17 cellular contexts compared by ENCODE assay signal in the genomic region with DNA sequence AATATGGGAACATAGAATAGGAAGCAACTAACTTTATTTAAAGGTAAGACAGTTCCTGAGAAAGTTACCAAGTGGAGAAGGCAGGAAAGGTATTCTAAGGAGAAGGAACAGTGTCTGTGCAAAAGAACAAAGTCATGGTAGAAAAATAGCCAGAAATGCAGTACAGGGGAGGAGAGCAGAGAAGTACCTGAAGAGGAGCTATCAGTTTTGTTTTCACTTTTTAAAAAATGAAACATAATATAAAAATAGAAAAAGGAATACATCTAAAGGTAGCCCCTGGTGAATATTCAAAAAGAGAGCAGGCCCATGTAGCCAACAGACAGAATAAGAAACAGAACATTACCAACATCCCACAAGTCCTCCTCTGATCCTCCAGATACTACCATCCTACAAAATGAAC.
"Had no signal": no experiment of that assay in that cellular context is flagged by ENCODE, and none has a peak within 500 bp of the region (broad histone marks: within the 10 kb centered on the region; RNA-seq: fewer than 3 reads in every experiment).

No MANE protein-coding gene starts in this region.

- DNase-seq: activated CD4-positive, alpha-beta T cell treated with anti-CD3 and anti-CD28 coated beads, Interleukin-2, amount 50 U/mL, for 1 hour; activated CD4-positive, CD25-positive, alpha-beta regulatory T cell treated with anti-CD3 and anti-CD28 coated beads, Interleukin-2, amount 50 U/mL, for 72 hours; activated effector memory CD4-positive, alpha-beta T cell treated with anti-CD3 and anti-CD28 coated beads, Interleukin-2, amount 50 U/mL, for 16 hours; activated T-cell treated with anti-CD3 and anti-CD28 coated beads, Interleukin-2, amount 50 U/mL, for 72 hours; effector CD8-positive, alpha-beta T cell; heart right ventricle; kidney glomerular epithelial cell; left ventricle myocardium inferior; mammary epithelial cell; midbrain; nephron progenitor cell; nucleus accumbens; stimulated activated CD4-positive, alpha-beta T cell treated with anti-CD3 and anti-CD28 coated beads, Interleukin-4, amount 100 ng/mL, for 24 hours; stomach; trophoblast cell had no signal

- ATAC-seq: activated T-cell treated with anti-CD3 and anti-CD28 coated beads, Interleukin-2, amount 50 U/mL, for 72 hours; heart right ventricle; sciatic nerve; stimulated activated effector memory CD8-positive, alpha-beta T cell treated with anti-CD3 and anti-CD28 coated beads, Interleukin-12 subunit alpha, Interleukin-12 subunit beta, amount 100 ng/mL, for 72 hours had no signal
